ENCODE assay signal across 9 cellular contexts in the genomic region with DNA sequence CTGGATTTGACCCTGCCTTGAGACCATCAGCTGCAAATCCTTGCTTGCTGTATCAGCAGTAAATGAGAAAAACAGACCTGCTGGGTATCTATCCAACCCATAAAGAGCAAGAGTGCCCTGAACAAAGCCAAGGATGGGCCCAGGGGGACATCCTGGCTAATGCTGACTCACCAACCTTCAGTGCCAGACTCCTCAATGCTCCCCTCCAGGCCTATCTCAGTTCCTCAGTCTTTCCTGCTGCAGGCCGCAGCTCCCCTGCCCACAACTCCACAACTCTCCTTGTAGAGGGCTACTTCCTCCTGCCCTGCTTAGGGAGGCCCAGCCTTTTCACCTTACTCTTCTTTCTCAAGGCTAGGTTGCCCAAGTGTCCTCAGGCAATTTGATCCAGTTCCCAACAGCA. TPM values are rescaled to one million over a fixed set of nuclear protein-coding genes. Genes with fewer than 3 reads are reported as not detected.
DNase-seq lines count a peak whose midpoint lies in the region; ATAC-seq, FAIRE-seq and TF ChIP-seq lines count a peak whose summit lies in the region.
"Had no signal": no experiment of that assay in that cellular context is flagged by ENCODE, and none has a peak within 500 bp of the region (broad histone marks: within the 10 kb centered on the region; RNA-seq: fewer than 3 reads in every experiment).

No MANE protein-coding gene starts in this region.

- H3K27me3 ChIP-seq in SK-N-SH (ENCODE audit: insufficient read depth) (no peaks in the 10 kb centered on the region), H1 (replicated peaks in 1 of 4; ENCODE audit: control insufficient read depth in 3 of 4, extremely low read depth in 1 of 4, insufficient read depth in 3 of 4, low read length in 3 of 4) (no peaks in the 10 kb centered on the region), smooth muscle cell (ENCODE audit: low read depth) (no peaks in the 10 kb centered on the region)

- H3K79me1 ChIP-seq in H1 (ENCODE audit: low read depth, low read length), result peaks cover 13% of the 10 kb centered on the region

- H3F3A ChIP-seq in SK-N-SH (replicated peaks; ENCODE audit: insufficient read depth) (peaks cover 9% of the 10 kb centered on the region), smooth muscle cell (ENCODE audit: low read depth) (no peaks in the 10 kb centered on the region)

- H3K14ac ChIP-seq in H1 (ENCODE audit: insufficient read length), result no peak overlapping the region

- H3K18ac ChIP-seq in H1 (ENCODE audit: extremely low read depth, low read length), result no peak overlapping the region

- in situ Hi-C loops in G401 (cut with HindIII; ENCODE audit: low sequenced_read_pairs), result no loop called here

- no peak overlapping the region for H3K56ac ChIP-seq in H1 (replicated peaks; ENCODE audit: insufficient read length, low read depth, low read length)

- DNase-seq in SK-N-SH, result no peak
- no peak for DNase-seq in RWPE1 (ENCODE audit: low spot score)
- no peak for DNase-seq in H1 (ENCODE audit: low read depth in 1 of 2, low spot score in 2 of 2)
- no peak for DNase-seq in smooth muscle cell (lab: John Stamatoyannopoulos, UW; ENCODE audit: unreplicated experiment)
- no peak for DNase-seq in NCI-H2081 (lab: John Stamatoyannopoulos, UW)
- DNase-seq in NCI-H128 (lab: John Stamatoyannopoulos, UW; ENCODE audit: unreplicated experiment), result no peak
- no peak for DNase-seq in G401 (ENCODE audit: low spot score)

- no peak for TF ChIP-seq CTCF in SK-N-SH (IDR thresholded peaks at IDR 0.05)
- no peak for TF ChIP-seq CTCF in RWPE1 (conservative IDR thresholded peaks at IDR 0.05; ENCODE audit: low read depth)
- no peak for TF ChIP-seq CTCF in H1 (IDR thresholded peaks at IDR 0.05; ENCODE audit: control extremely low read depth in 1 of 3, insufficient read depth in 1 of 3, low read depth in 1 of 3, low read length in 3 of 3)
- TF ChIP-seq CTCF in smooth muscle cell (IDR thresholded peaks at IDR 0.05; ENCODE audit: borderline replicate concordance, insufficient read depth, poor library complexity, severe bottlenecking), result no peak

- no peak overlapping the region for H2BK20ac ChIP-seq in H1 (ENCODE audit: low read length)

- H2AK5ac ChIP-seq in H1 (ENCODE audit: low read depth, low read length), result no peak overlapping the region

- no peak overlapping the region for H2BK12ac ChIP-seq in H1 (ENCODE audit: low read depth, low read length)

- H3K9me3 ChIP-seq in SK-N-SH (no peaks in the 10 kb centered on the region), H1 (ENCODE audit: insufficient read depth in 2 of 2, low read depth in 1 of 2, low read length in 1 of 2) (no peaks in the 10 kb centered on the region), smooth muscle cell (replicated peaks; ENCODE audit: low read depth) (no peaks in the 10 kb centered on the region)

- 100% methylated on average over 1 of the region's 1 CpG for WGBS in SK-N-SH (ENCODE audit: low lambda C conversion rate)
- WGBS in H1 (ENCODE audit: extremely low coverage in 1 of 2, insufficient coverage in 1 of 2, insufficient read length in 1 of 2, insufficient replicate concordance in 2 of 2, low coverage in 1 of 2, low lambda C conversion rate in 2 of 2, missing lambda C conversion rate in 1 of 2), 2 experiments, result 91% methylated on average over 1 of the region's 1 CpG; no CpG with 5 or more reads in 1 of the 2 experiments
- WGBS in smooth muscle cell (ENCODE audit: low lambda C conversion rate), result 100% methylated on average over 1 of the region's 1 CpG

- no peak for TF ChIP-seq RAD21 in SK-N-SH (IDR thresholded peaks at IDR 0.05; ENCODE audit: low read length)
- TF ChIP-seq RAD21 in H1 (IDR thresholded peaks at IDR 0.05 in 1 of 2, conservative IDR thresholded peaks at IDR 0.05 in 1 of 2; ENCODE audit: low read depth in 2 of 2, low read length in 2 of 2), result no peak

- no peak for TF ChIP-seq POLR2A in H1 (IDR thresholded peaks at IDR 0.05; ENCODE audit: control extremely low read depth in 1 of 2, low read depth in 2 of 2, low read length in 2 of 2)

- H3K23me2 ChIP-seq in H1 (ENCODE audit: low read depth, low read length), result peaks cover 6% of the 10 kb centered on the region

- H3K9ac ChIP-seq in SK-N-SH (no peak overlapping the region), H1 (replicated peaks in 1 of 4; ENCODE audit: extremely low read depth in 1 of 4, low read depth in 3 of 4, low read length in 3 of 4) (peak overlapping the region in 1 of 4 experiments; percentile 22; a peak in 2 of 7 replicates), smooth muscle cell (ENCODE audit: low read depth) (no peak overlapping the region)

- H3K27ac ChIP-seq in SK-N-SH (ENCODE audit: low read depth in 2 of 2, low read length in 1 of 2) (no peak overlapping the region; a peak in 1 of 4 replicates), RWPE1 (peak overlapping the region; percentile 62), H1 (ENCODE audit: low read depth, low read length) (0 out of 2 replicates have a peak overlapping the region, but pooled peaks have one; percentile 10), smooth muscle cell (ENCODE audit: low read depth) (peak overlapping the region; percentile 90)

- CTCF ChIA-PET in SK-N-SH (lab: Yijun Ruan, JAX) (interaction anchor here (1.2 to 16.4 kb wide), 9 partner anchors 7 to 334 kb away, joined by 3 to 416 read pairs (median 5); a partner anchor contains a TSS), RWPE1 (lab: Yijun Ruan, JAX) (interaction anchor here (0.6 to 2.3 kb wide), 4 partner anchors 10 to 84 kb away, joined by 3 to 10 read pairs (median 5); no protein-coding TSS in a partner anchor), H1 (lab: Charles Lee; ENCODE audit: partially characterized antibody) (interaction anchor here (1.0 to 14.0 kb wide), 6 partner anchors 8 to 124 kb away, joined by 3 to 423 read pairs (median 14); no protein-coding TSS in a partner anchor)

- H3K9me2 ChIP-seq in SK-N-SH, result no peaks in the 10 kb centered on the region

- FAIRE-seq in H1 (lab: Jason Lieb, UNC), result no peak

- no peak overlapping the region for H2AFZ ChIP-seq in SK-N-SH (ENCODE audit: low read depth)
- no peak overlapping the region for H2AFZ ChIP-seq in H1 (ENCODE audit: low read length)
- H2AFZ ChIP-seq in smooth muscle cell (ENCODE audit: low read depth), result no peak overlapping the region

- no peak overlapping the region for H3K4ac ChIP-seq in H1 (replicated peaks; ENCODE audit: insufficient read length, low read depth, low read length)

- H2BK15ac ChIP-seq in H1 (ENCODE audit: low read length), result no peak overlapping the region

- no peak overlapping the region for H2BK5ac ChIP-seq in H1 (ENCODE audit: low read depth, low read length)

- H4K20me1 ChIP-seq in SK-N-SH (ENCODE audit: insufficient read depth) (no peaks in the 10 kb centered on the region), H1 (replicated peaks in 1 of 2; ENCODE audit: control insufficient read depth in 1 of 2, insufficient read depth in 2 of 2, low read length in 2 of 2) (peaks cover 2 to 16% of the 10 kb centered on the region in 2 experiments), smooth muscle cell (ENCODE audit: low read depth) (no peaks in the 10 kb centered on the region)

- no peak overlapping the region for H3K4me3 ChIP-seq in SK-N-SH (ENCODE audit: low read depth in 2 of 2, low read length in 1 of 2)
- no peak overlapping the region for H3K4me3 ChIP-seq in H1 (ENCODE audit: extremely low read depth in 1 of 4, insufficient read depth in 2 of 4, low read depth in 3 of 4, low read length in 4 of 4)
- H3K4me3 ChIP-seq in smooth muscle cell, result no peak overlapping the region

- peaks cover 14 to 48% of the 10 kb centered on the region in 2 experiments for H3K36me3 ChIP-seq in SK-N-SH (replicated peaks in 1 of 2; ENCODE audit: control insufficient read depth in 1 of 2, insufficient read depth in 2 of 2, low read length in 1 of 2)
- H3K36me3 ChIP-seq in H1 (ENCODE audit: control insufficient read depth in 2 of 4, insufficient read depth in 4 of 4, low read length in 3 of 4), result peaks cover 22 to 32% (median 29%) of the 10 kb centered on the region in 4 experiments
- H3K36me3 ChIP-seq in smooth muscle cell (ENCODE audit: low read depth), result no peaks in the 10 kb centered on the region

- peaks cover 4 to 28% of the 10 kb centered on the region in 2 experiments; a peak in 2 of 4 replicates for H3K4me1 ChIP-seq in SK-N-SH (ENCODE audit: control insufficient read depth in 1 of 2, insufficient read depth in 2 of 2, low read depth in 1 of 2, low read length in 1 of 2)
- peaks cover 3 to 14% (median 5%) of the 10 kb centered on the region in 4 experiments; a peak in 6 of 7 replicates for H3K4me1 ChIP-seq in H1 (replicated peaks in 1 of 4; ENCODE audit: control insufficient read depth in 3 of 4, insufficient read depth in 4 of 4, low read length in 3 of 4)
- peaks cover 8% of the 10 kb centered on the region for H3K4me1 ChIP-seq in smooth muscle cell (ENCODE audit: low read depth)

- H3K4me2 ChIP-seq in SK-N-SH, result peak overlapping the region; percentile 96; the same call in 1 of the 2 replicates
- no peak overlapping the region for H3K4me2 ChIP-seq in H1 (ENCODE audit: insufficient read depth in 1 of 2, low read depth in 2 of 2, low read length in 2 of 2)
- H3K4me2 ChIP-seq in smooth muscle cell, result no peak overlapping the region

- no peak overlapping the region for H4K5ac ChIP-seq in H1 (ENCODE audit: insufficient read length, low read depth, low read length)

- POLR2A ChIA-PET in SK-N-SH (lab: Yijun Ruan, JAX) (interaction anchor here (1.0 to 1.7 kb wide), 3 partner anchors 9 to 331 kb away, joined by 3 to 4 read pairs (median 4); no protein-coding TSS in a partner anchor), RWPE1 (lab: Yijun Ruan, JAX; ENCODE audit: low non-redundant PET) (interaction anchor here (0.6 to 0.8 kb wide), 2 partner anchors 44 to 330 kb away, joined by 3 read pairs; no protein-coding TSS in a partner anchor), H1 (lab: Charles Lee; ENCODE audit: partially characterized antibody) (interaction anchor here (0.6 to 14.4 kb wide), 12 partner anchors 7 to 571 kb away, joined by 3 to 144 read pairs (median 5); a partner anchor contains a TSS)

- H3K23ac ChIP-seq in H1 (ENCODE audit: insufficient read length), result no peak overlapping the region

- no peak overlapping the region for H2BK120ac ChIP-seq in H1 (replicated peaks; ENCODE audit: low read depth, low read length)

- TF ChIP-seq EP300 in SK-N-SH (IDR thresholded peaks at IDR 0.05; ENCODE audit: borderline replicate concordance in 1 of 2, low read depth in 1 of 2, low read length in 1 of 2) (no peak), H1 (IDR thresholded peaks at IDR 0.05; ENCODE audit: borderline replicate concordance in 1 of 2, low read depth in 2 of 2, low read length in 2 of 2) (no peak)

- H4K91ac ChIP-seq in H1 (replicated peaks; ENCODE audit: insufficient read length, low read length), result no peak overlapping the region

- peaks cover 42% of the 10 kb centered on the region for H3K79me2 ChIP-seq in SK-N-SH (ENCODE audit: insufficient read depth)
- H3K79me2 ChIP-seq in H1 (ENCODE audit: control insufficient read depth in 1 of 2, insufficient read depth in 2 of 2, low read length in 2 of 2), result peaks cover 10 to 34% of the 10 kb centered on the region in 2 experiments
- H3K79me2 ChIP-seq in smooth muscle cell (ENCODE audit: low read depth), result peaks cover 37% of the 10 kb centered on the region

- H4K8ac ChIP-seq in H1 (ENCODE audit: extremely low read depth, insufficient read depth, low read length), result no peak overlapping the region; the same call in 1 of the 2 replicates

- no peak for ATAC-seq in SK-N-SH treated with all-trans-retinoic acid at 6 μM for 48 hours

RNA-seq across cellular contexts. Expression of a gene that starts 2.6 kb away (rescaled TPM):
- polyA plus RNA-seq in SK-N-SH (2012; rRNA removed) (128 and 129 TPM in 2 replicates), H1 (2011; rRNA removed) (160 and 164 TPM in 2 replicates), smooth muscle cell (117 and 148 TPM in 2 replicates)
- polyA plus RNA-seq in SK-N-SH (2012; cell fraction: cytosol; rRNA removed), result 97.5 and 122 TPM in 2 replicates
- polyA plus RNA-seq in SK-N-SH (2012; cell fraction: nucleus; rRNA removed), result 84.1 and 89.5 TPM in 2 replicates
- total RNA-seq in H1 (2021; fragmentation: NEBNext Ultra II Directional; extraction: Animal tissue kit (Norgen Biotek cat#: 25700)), result 81.0 and 82.1 TPM in 2 replicates
- polyA plus RNA-seq in H1 (2011; cell fraction: cytosol; rRNA removed), result 129 TPM
- polyA plus RNA-seq in H1 (2011; cell fraction: nucleus; rRNA removed), result 141 TPM
- 114 to 155 TPM (median 145 TPM) in 4 replicates for polyA plus RNA-seq in H1 (2012, experiment 1 of 2)
- polyA plus RNA-seq in H1 (2012, experiment 2 of 2), result 182 TPM
- polyA plus RNA-seq in H1 (2013, experiment 1 of 2), result 76.1 TPM
- 78.7 TPM for polyA plus RNA-seq in H1 (2013, experiment 2 of 2)
- 146 and 151 TPM in 2 replicates for polyA minus RNA-seq in H1 (2011; rRNA and poly(A)+ RNA removed)
- polyA minus RNA-seq in H1 (2011; cell fraction: cytosol; rRNA and poly(A)+ RNA removed), result 98.1 TPM
- 80.7 TPM for polyA minus RNA-seq in H1 (2011; cell fraction: nucleus; rRNA and poly(A)+ RNA removed)
- total RNA-seq in smooth muscle cell, result 72.2 and 74.1 TPM in 2 replicates
- 185 and 194 TPM in 2 replicates for total RNA-seq in G401 (2014; rRNA removed; shearing (Covaris generic))

RNA-seq across cellular contexts. Expression of a gene that starts 5.3 kb away (rescaled TPM):
- polyA plus RNA-seq in SK-N-SH (2012; rRNA removed), result not detected in 2 replicates
- not detected in 2 replicates for polyA plus RNA-seq in SK-N-SH (2012; cell fraction: cytosol; rRNA removed)
- 0.18 and 0.58 TPM in 2 replicates for polyA plus RNA-seq in SK-N-SH (2012; cell fraction: nucleus; rRNA removed)
- not detected in 2 replicates for total RNA-seq in H1 (2021; fragmentation: NEBNext Ultra II Directional; extraction: Animal tissue kit (Norgen Biotek cat#: 25700))
- polyA plus RNA-seq in H1 (2011; rRNA removed), result 0.11 TPM in 1 of 2 replicates, not detected in the other
- polyA plus RNA-seq in H1 (2011; cell fraction: cytosol; rRNA removed), result not detected
- polyA plus RNA-seq in H1 (2011; cell fraction: nucleus; rRNA removed), result not detected
- not detected in 4 replicates for polyA plus RNA-seq in H1 (2012, experiment 1 of 2)
- not detected for polyA plus RNA-seq in H1 (2012, experiment 2 of 2)
- not detected for polyA plus RNA-seq in H1 (2013, experiment 1 of 2)
- polyA plus RNA-seq in H1 (2013, experiment 2 of 2), result not detected
- not detected in 2 replicates for polyA minus RNA-seq in H1 (2011; rRNA and poly(A)+ RNA removed)
- not detected for polyA minus RNA-seq in H1 (2011; cell fraction: cytosol; rRNA and poly(A)+ RNA removed)
- polyA minus RNA-seq in H1 (2011; cell fraction: nucleus; rRNA and poly(A)+ RNA removed), result not detected
- not detected in 2 replicates for total RNA-seq in smooth muscle cell
- polyA plus RNA-seq in smooth muscle cell, result not detected in 2 replicates
- not detected in 2 replicates for total RNA-seq in G401 (2014; rRNA removed; shearing (Covaris generic))
- total RNA-seq: myocyte had no signal

RNA-seq across cellular contexts. Expression of a gene that starts 12.0 kb away (rescaled TPM):
- 85.6 and 92.3 TPM in 2 replicates for polyA plus RNA-seq in SK-N-SH (2012; rRNA removed)
- 121 and 159 TPM in 2 replicates for polyA plus RNA-seq in SK-N-SH (2012; cell fraction: cytosol; rRNA removed)
- 32.9 and 39.9 TPM in 2 replicates for polyA plus RNA-seq in SK-N-SH (2012; cell fraction: nucleus; rRNA removed)
- total RNA-seq in H1 (2021; fragmentation: NEBNext Ultra II Directional; extraction: Animal tissue kit (Norgen Biotek cat#: 25700)), result 70.0 and 74.9 TPM in 2 replicates
- polyA plus RNA-seq in H1 (2011; rRNA removed), result 66.2 and 70.4 TPM in 2 replicates
- polyA plus RNA-seq in H1 (2011; cell fraction: cytosol; rRNA removed), result 130 TPM
- polyA plus RNA-seq in H1 (2011; cell fraction: nucleus; rRNA removed), result 40.5 TPM
- 94.7 to 119 TPM (median 103 TPM) in 4 replicates for polyA plus RNA-seq in H1 (2012, experiment 1 of 2)
- 90.3 TPM for polyA plus RNA-seq in H1 (2012, experiment 2 of 2)
- 61.3 TPM for polyA plus RNA-seq in H1 (2013, experiment 1 of 2)
- polyA plus RNA-seq in H1 (2013, experiment 2 of 2), result 64.7 TPM
- polyA minus RNA-seq in H1 (2011; rRNA and poly(A)+ RNA removed), result 22.8 and 31.9 TPM in 2 replicates
- polyA minus RNA-seq in H1 (2011; cell fraction: cytosol; rRNA and poly(A)+ RNA removed), result 20.6 TPM
- 28.0 TPM for polyA minus RNA-seq in H1 (2011; cell fraction: nucleus; rRNA and poly(A)+ RNA removed)
- 12.2 and 19.0 TPM in 2 replicates for total RNA-seq in smooth muscle cell
- 42.2 and 51.9 TPM in 2 replicates for polyA plus RNA-seq in smooth muscle cell
- total RNA-seq in G401 (2014; rRNA removed; shearing (Covaris generic)), result 19.5 and 28.7 TPM in 2 replicates

RNA-seq across cellular contexts. Expression of a gene that starts 19.8 kb away (rescaled TPM):
- polyA plus RNA-seq in SK-N-SH (2012; rRNA removed), result 7.3 and 8.0 TPM in 2 replicates
- 6.2 and 8.5 TPM in 2 replicates for polyA plus RNA-seq in SK-N-SH (2012; cell fraction: cytosol; rRNA removed)
- 6.0 and 7.2 TPM in 2 replicates for polyA plus RNA-seq in SK-N-SH (2012; cell fraction: nucleus; rRNA removed)
- total RNA-seq in H1 (2021; fragmentation: NEBNext Ultra II Directional; extraction: Animal tissue kit (Norgen Biotek cat#: 25700)), result 6.8 and 7.9 TPM in 2 replicates
- polyA plus RNA-seq in H1 (2011; rRNA removed), result 6.0 and 7.7 TPM in 2 replicates
- polyA plus RNA-seq in H1 (2011; cell fraction: cytosol; rRNA removed), result 10.9 TPM
- polyA plus RNA-seq in H1 (2011; cell fraction: nucleus; rRNA removed), result 5.4 TPM
- 6.4 to 10.3 TPM (median 7.4 TPM) in 4 replicates for polyA plus RNA-seq in H1 (2012, experiment 1 of 2)
- polyA plus RNA-seq in H1 (2012, experiment 2 of 2), result 3.5 TPM
- 4.0 TPM for polyA plus RNA-seq in H1 (2013, experiment 1 of 2)
- polyA plus RNA-seq in H1 (2013, experiment 2 of 2), result 4.6 TPM
- 6.8 and 15.9 TPM in 2 replicates for polyA minus RNA-seq in H1 (2011; rRNA and poly(A)+ RNA removed)
- 6.4 TPM for polyA minus RNA-seq in H1 (2011; cell fraction: cytosol; rRNA and poly(A)+ RNA removed)
- polyA minus RNA-seq in H1 (2011; cell fraction: nucleus; rRNA and poly(A)+ RNA removed), result 6.6 TPM
- total RNA-seq in smooth muscle cell, result 1.1 and 3.4 TPM in 2 replicates
- polyA plus RNA-seq in smooth muscle cell, result 6.1 and 7.1 TPM in 2 replicates
- total RNA-seq in G401 (2014; rRNA removed; shearing (Covaris generic)), result 7.1 and 10.8 TPM in 2 replicates

RNA-seq across cellular contexts. Expression of a gene that starts 20.1 kb away (rescaled TPM):
- polyA plus RNA-seq in SK-N-SH (2012; rRNA removed) (111 TPM in 2 replicates), H1 (2011; rRNA removed) (101 and 137 TPM in 2 replicates), smooth muscle cell (72.4 and 92.1 TPM in 2 replicates)
- polyA plus RNA-seq in SK-N-SH (2012; cell fraction: cytosol; rRNA removed), result 32.2 and 47.9 TPM in 2 replicates
- polyA plus RNA-seq in SK-N-SH (2012; cell fraction: nucleus; rRNA removed), result 295 and 336 TPM in 2 replicates
- total RNA-seq in H1 (2021; fragmentation: NEBNext Ultra II Directional; extraction: Animal tissue kit (Norgen Biotek cat#: 25700)), result 107 and 108 TPM in 2 replicates
- polyA plus RNA-seq in H1 (2011; cell fraction: cytosol; rRNA removed), result 96.5 TPM
- 241 TPM for polyA plus RNA-seq in H1 (2011; cell fraction: nucleus; rRNA removed)
- polyA plus RNA-seq in H1 (2012, experiment 1 of 2), result 79.6 to 115 TPM (median 109 TPM) in 4 replicates
- polyA plus RNA-seq in H1 (2012, experiment 2 of 2), result 40.6 TPM
- 44.4 TPM for polyA plus RNA-seq in H1 (2013, experiment 1 of 2)
- polyA plus RNA-seq in H1 (2013, experiment 2 of 2), result 40.8 TPM
- polyA minus RNA-seq in H1 (2011; rRNA and poly(A)+ RNA removed), result 194 and 208 TPM in 2 replicates
- polyA minus RNA-seq in H1 (2011; cell fraction: cytosol; rRNA and poly(A)+ RNA removed), result 97.6 TPM
- polyA minus RNA-seq in H1 (2011; cell fraction: nucleus; rRNA and poly(A)+ RNA removed), result 148 TPM
- 79.4 and 107 TPM in 2 replicates for total RNA-seq in smooth muscle cell
- total RNA-seq in G401 (2014; rRNA removed; shearing (Covaris generic)), result 128 and 136 TPM in 2 replicates

Comparison
In these comparisons a context has a peak if more than half of its experiments do, and no peak if none do; other contexts are left out.
1. H3K27ac ChIP-seq: peak in RWPE1 (single experiment), H1 (single experiment) and smooth muscle cell (single experiment); none in SK-N-SH (0 of 2).